ENCODE assay signal across 1 cellular context in the genomic region with DNA sequence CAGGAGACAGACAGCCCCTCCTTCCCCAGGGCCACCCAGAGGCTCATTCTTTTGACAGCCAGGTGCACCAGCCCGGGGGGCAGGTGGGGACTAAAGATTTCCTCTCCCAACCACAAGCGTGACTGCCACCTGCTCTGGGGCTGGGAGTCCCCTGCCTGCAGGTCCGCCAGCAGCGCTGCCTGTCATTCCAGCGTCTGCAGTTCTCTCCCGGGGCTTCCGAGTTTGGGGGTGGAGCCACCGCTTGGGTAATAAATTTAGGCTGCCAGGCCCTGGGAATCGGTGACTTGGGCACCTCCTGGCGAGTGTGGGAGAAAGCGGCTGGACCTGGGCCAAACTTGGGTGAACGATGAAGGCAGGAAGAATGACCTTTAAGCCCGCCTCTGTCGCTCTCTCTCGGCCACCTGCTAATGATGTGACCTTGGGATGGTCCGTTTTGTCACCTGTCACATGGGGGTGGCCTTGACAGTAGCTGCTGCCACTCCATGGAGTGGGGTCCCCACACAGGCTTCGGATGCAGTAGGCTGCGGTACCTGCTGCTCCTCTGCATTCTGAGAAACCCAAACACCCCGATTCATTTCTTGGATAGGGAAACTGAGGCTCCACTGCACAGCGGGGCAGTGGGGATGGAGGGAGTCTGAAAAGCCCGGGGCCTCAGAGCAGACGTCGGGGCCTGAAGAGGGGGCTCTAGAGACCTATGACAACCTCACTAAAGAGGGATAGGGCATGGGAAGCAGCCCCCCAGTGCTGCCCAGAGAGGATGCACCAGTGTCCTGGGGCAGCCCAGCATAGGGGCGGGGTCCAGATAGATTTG.
TF ChIP-seq lines count a peak whose summit lies in the region.

No MANE protein-coding gene starts in this region.

TF ChIP-seq in HEK293, 187 proteins besides CTCF, POLR2A, EP300 and RAD21 (continued from another document):
- TF ChIP-seq PRDM2 (tag by site-specific recombination; IDR thresholded peaks at IDR 0.05; ENCODE audit: borderline replicate concordance) (no peak), ZNF394 (tag by site-specific recombination; IDR thresholded peaks at IDR 0.05; ENCODE audit: borderline replicate concordance) (no peak), SCRT1 (tag by site-specific recombination; IDR thresholded peaks at IDR 0.05; ENCODE audit: borderline replicate concordance) (no peak), TRIM28 (IDR thresholded peaks at IDR 0.05; ENCODE audit: borderline replicate concordance, low read length) (no peak), ZNF658 (tag by site-specific recombination; IDR thresholded peaks at IDR 0.05) (no peak), KLF17 (tag by site-specific recombination; IDR thresholded peaks at IDR 0.05) (no peak; the same call in 1 of the 2 replicates), ZNF324 (tag by site-specific recombination; IDR thresholded peaks at IDR 0.05) (no peak), ZNF830 (tag by site-specific recombination; IDR thresholded peaks at IDR 0.05; ENCODE audit: low read depth) (no peak), ZNF214 (tag by site-specific recombination; IDR thresholded peaks at IDR 0.05; ENCODE audit: borderline replicate concordance) (no peak), ZNF433 (tag by site-specific recombination; IDR thresholded peaks at IDR 0.05; ENCODE audit: low read depth) (no peak), ZSCAN16 (tag by site-specific recombination; IDR thresholded peaks at IDR 0.05) (no peak), ZNF596 (tag by site-specific recombination; IDR thresholded peaks at IDR 0.05) (no peak), ZNF19 (tag by site-specific recombination; IDR thresholded peaks at IDR 0.05; ENCODE audit: low read depth) (no peak), ZNF510 (tag by site-specific recombination; IDR thresholded peaks at IDR 0.05; ENCODE audit: insufficient replicate concordance) (no peak), ZNF37A (tag by site-specific recombination; IDR thresholded peaks at IDR 0.05) (no peak), ZNF776 (tag by site-specific recombination; IDR thresholded peaks at IDR 0.05; ENCODE audit: borderline replicate concordance) (no peak)
- TF ChIP-seq, protein P1, sequence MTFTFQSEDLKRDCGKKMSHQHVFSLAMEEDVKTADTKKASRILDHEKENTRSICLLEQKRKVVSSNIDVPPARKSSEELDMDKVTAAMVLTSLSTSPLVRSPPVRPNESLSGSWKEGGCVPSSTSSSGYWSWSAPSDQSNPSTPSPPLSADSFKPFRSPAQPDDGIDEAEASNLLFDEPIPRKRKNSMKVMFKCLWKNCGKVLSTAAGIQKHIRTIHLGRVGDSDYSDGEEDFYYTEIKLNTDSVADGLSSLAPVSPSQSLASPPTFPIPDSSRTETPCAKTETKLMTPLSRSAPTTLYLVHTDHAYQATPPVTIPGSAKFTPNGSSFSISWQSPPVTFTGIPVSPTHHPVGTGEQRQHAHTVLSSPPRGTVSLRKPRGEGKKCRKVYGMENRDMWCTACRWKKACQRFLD (tag by site-specific recombination; IDR thresholded peaks at IDR 0.05) = no peak
- TF ChIP-seq, protein P2, sequence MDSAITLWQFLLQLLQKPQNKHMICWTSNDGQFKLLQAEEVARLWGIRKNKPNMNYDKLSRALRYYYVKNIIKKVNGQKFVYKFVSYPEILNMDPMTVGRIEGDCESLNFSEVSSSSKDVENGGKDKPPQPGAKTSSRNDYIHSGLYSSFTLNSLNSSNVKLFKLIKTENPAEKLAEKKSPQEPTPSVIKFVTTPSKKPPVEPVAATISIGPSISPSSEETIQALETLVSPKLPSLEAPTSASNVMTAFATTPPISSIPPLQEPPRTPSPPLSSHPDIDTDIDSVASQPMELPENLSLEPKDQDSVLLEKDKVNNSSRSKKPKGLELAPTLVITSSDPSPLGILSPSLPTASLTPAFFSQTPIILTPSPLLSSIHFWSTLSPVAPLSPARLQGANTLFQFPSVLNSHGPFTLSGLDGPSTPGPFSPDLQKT (IDR thresholded peaks at IDR 0.05; ENCODE audit: borderline replicate concordance, low read depth, low read length) = no peak
